2 cellular contexts compared by ENCODE assay signal in genomic region chr5:170311856-170312405, GRCh38.
TF ChIP-seq lines count a peak whose summit lies in the region.

No MANE protein-coding gene starts in this region.

TF ChIP-seq in liver, 16 proteins besides CTCF, POLR2A, EP300 and RAD21:
- TF ChIP-seq MAX (IDR thresholded peaks at IDR 0.05) (no peak), JUND (IDR thresholded peaks at IDR 0.05) (no peak), HNF4G (IDR thresholded peaks at IDR 0.05) (no peak), FOXA2 (IDR thresholded peaks at IDR 0.05) (no peak), YY1 (IDR thresholded peaks at IDR 0.05) (no peak), FOXA1 (IDR thresholded peaks at IDR 0.05) (no peak), RXRA (IDR thresholded peaks at IDR 0.05) (no peak), GABPA (IDR thresholded peaks at IDR 0.05 in 1 of 2, conservative IDR thresholded peaks at IDR 0.05 in 1 of 2) (no peak), TAF1 (conservative IDR thresholded peaks at IDR 0.05) (no peak), EGR1 (IDR thresholded peaks at IDR 0.05; ENCODE audit: low read depth in 2 of 2) (no peak), SP1 (IDR thresholded peaks at IDR 0.05) (no peak), REST (IDR thresholded peaks at IDR 0.05) (no peak), ATF3 (IDR thresholded peaks at IDR 0.05) (no peak), NR2F2 (IDR thresholded peaks at IDR 0.05) (no peak), HNF4A (conservative IDR thresholded peaks at IDR 0.05) (no peak), ZBTB33 (IDR thresholded peaks at IDR 0.05) (no peak)

TF ChIP-seq in HepG2, 621 proteins besides CTCF, POLR2A, EP300 and RAD21:
- TF ChIP-seq GMEB1 (CRISPR knock-in tag; IDR thresholded peaks at IDR 0.05; ENCODE audit: borderline replicate concordance): no peak
- no peak for TF ChIP-seq ATF5 (CRISPR knock-in tag; IDR thresholded peaks at IDR 0.05; ENCODE audit: low read depth)
- no peak for TF ChIP-seq HNRNPUL1 (IDR thresholded peaks at IDR 0.05; ENCODE audit: low read depth, low read length)
- no peak for TF ChIP-seq AKAP8 (CRISPR knock-in tag; IDR thresholded peaks at IDR 0.05)
- no peak for TF ChIP-seq E2F2 (CRISPR knock-in tag; IDR thresholded peaks at IDR 0.05; ENCODE audit: borderline replicate concordance)
- TF ChIP-seq BCL6 (CRISPR knock-in tag; IDR thresholded peaks at IDR 0.05): no peak
- TF ChIP-seq CEBPB (IDR thresholded peaks at IDR 0.05; ENCODE audit: borderline replicate concordance, low read depth, low read length): no peak
- no peak for TF ChIP-seq FLYWCH1 (CRISPR knock-in tag; IDR thresholded peaks at IDR 0.05)
- no peak for TF ChIP-seq ZNF720 (CRISPR knock-in tag; IDR thresholded peaks at IDR 0.05)
- no peak for TF ChIP-seq SYNCRIP (IDR thresholded peaks at IDR 0.05; ENCODE audit: insufficient read depth, low read depth, low read length)
- TF ChIP-seq ETS1 (CRISPR knock-in tag; IDR thresholded peaks at IDR 0.05): no peak
- no peak for TF ChIP-seq RFX5 (IDR thresholded peaks at IDR 0.05; ENCODE audit: low read depth, low read length)
- no peak for TF ChIP-seq ZNF598 (CRISPR knock-in tag; IDR thresholded peaks at IDR 0.05; ENCODE audit: borderline replicate concordance)
- TF ChIP-seq ZNF234 (CRISPR knock-in tag; conservative IDR thresholded peaks at IDR 0.05): no peak
